Comparison of ENCODE assay signal across 17 cellular contexts in genomic region chr1:182847105-182847504, GRCh38.
"Had no signal": no experiment of that assay in that cellular context is flagged by ENCODE, and none has a peak within 500 bp of the region (broad histone marks: within the 10 kb centered on the region; RNA-seq: fewer than 3 reads in every experiment).

No MANE protein-coding gene starts in this region.

- ATAC-seq: activated CD4-positive, CD25-positive, alpha-beta regulatory T cell treated with anti-CD3 and anti-CD28 coated beads, Interleukin-2, amount 50 U/mL, for 24 hours; activated naive CD4-positive, alpha-beta T cell treated with anti-CD3 and anti-CD28 coated beads, Interleukin-2, amount 50 U/mL, for 72 hours; foreskin keratinocyte; left ventricle myocardium superior; mucosa of descending colon; naive thymus-derived CD4-positive, alpha-beta T cell had no signal

- H3K27me3 Mint-ChIP-seq: activated CD4-positive, alpha-beta memory T cell treated with anti-CD3 and anti-CD28 coated beads for 36 hours; brain; memory B cell; naive thymus-derived CD4-positive, alpha-beta T cell had no signal

- H3K27ac ChIP-seq: foreskin keratinocyte, transverse colon had no signal

- H3K4me3 Mint-ChIP-seq: activated CD4-positive, alpha-beta memory T cell treated with anti-CD3 and anti-CD28 coated beads for 36 hours; memory B cell had no signal

- H3K4me3 ChIP-seq: mucosa of descending colon, transverse colon had no signal

- H3K9me3 ChIP-seq: mucosa of descending colon, transverse colon had no signal

- H3K27ac Mint-ChIP-seq: memory B cell had no signal

- H3K27me3 ChIP-seq: foreskin keratinocyte, transverse colon had no signal

- DNase-seq: activated CD4-positive, alpha-beta memory T cell treated with anti-CD3 and anti-CD28 coated beads for 36 hours; effector CD8-positive, alpha-beta T cell; foreskin keratinocyte; glutamatergic neuron; hypothalamus; left ventricle myocardium superior; mucosa of descending colon; naive thymus-derived CD4-positive, alpha-beta T cell; posterior cingulate gyrus; retina; stimulated activated naive CD4-positive, alpha-beta T cell; T-helper 9 cell; transverse colon had no signal

- H3K9me3 Mint-ChIP-seq: activated CD4-positive, alpha-beta memory T cell treated with anti-CD3 and anti-CD28 coated beads for 36 hours; activated naive CD4-positive, alpha-beta T cell treated with anti-CD3 and anti-CD28 coated beads, Interleukin-2, amount 50 U/mL, for 72 hours; brain; memory B cell had no signal
